In genomic region chr17:4537451-4538235, GRCh38 we compare ENCODE assay signal across 12 cellular contexts. TPM values are rescaled to one million over a fixed set of nuclear protein-coding genes. Genes with fewer than 3 reads are reported as not detected.
A peak's percentile ranks its signal among the peaks of the same experiment; 100 is the strongest.
DNase-seq lines count a peak whose midpoint lies in the region; ATAC-seq, FAIRE-seq and TF ChIP-seq lines count a peak whose summit lies in the region.
"Had no signal": no experiment of that assay in that cellular context is flagged by ENCODE, and none has a peak within 500 bp of the region (broad histone marks: within the 10 kb centered on the region; RNA-seq: fewer than 3 reads in every experiment).

No MANE protein-coding gene starts in this region.

- ATAC-seq in left cardiac atrium, result peak; percentile 1 to 15
- ATAC-seq in sciatic nerve, result peak; percentile 2
- ATAC-seq in HG03025 (IDR thresholded peaks at IDR 0.05; ENCODE audit: low FRiP score, unreplicated experiment), result no peak

- no peaks in the 10 kb centered on the region for H3K79me2 ChIP-seq in ACC112 (ENCODE audit: control insufficient read depth, insufficient read depth, low read length, unreplicated experiment)

- TF ChIP-seq CTCF in colonic mucosa (IDR thresholded peaks at IDR 0.05), result no peak

- H3K9me3 ChIP-seq in adipocyte (ENCODE audit: control insufficient read depth, low read length) (no peaks in the 10 kb centered on the region), colonic mucosa (no peaks in the 10 kb centered on the region)

- H3K36me3 ChIP-seq in ACC112 (ENCODE audit: insufficient read depth, low read length) (no peaks in the 10 kb centered on the region), adipocyte (ENCODE audit: control insufficient read depth, insufficient read depth, low read length, severe bottlenecking) (peaks cover 40% of the 10 kb centered on the region), colonic mucosa (no peaks in the 10 kb centered on the region)

- H3K4me1 ChIP-seq in ACC112 (ENCODE audit: control insufficient read depth, insufficient read depth, low read length, unreplicated experiment) (peaks cover 12% of the 10 kb centered on the region), adipocyte (ENCODE audit: control insufficient read depth, insufficient read depth, low read length) (peaks cover 20% of the 10 kb centered on the region), colonic mucosa (peaks cover 5% of the 10 kb centered on the region)

- no peak for FAIRE-seq in HTR-8/SVneo (lab: Jason Lieb, UNC)

- H2AFZ ChIP-seq in ACC112 (ENCODE audit: low read length, unreplicated experiment), result no peak overlapping the region

- H3K4me3 ChIP-seq in ACC112 (ENCODE audit: low read depth, low read length), result no peak overlapping the region
- H3K4me3 ChIP-seq in adipocyte (ENCODE audit: low read length), result no peak overlapping the region
- no peak overlapping the region for H3K4me3 ChIP-seq in colonic mucosa

- H3K27ac ChIP-seq in ACC112 (ENCODE audit: low read depth, low read length) (peak overlapping the region; percentile 46; the same call in 1 of the 2 replicates), colonic mucosa (no peak overlapping the region)

- intact Hi-C loops in left cardiac atrium (cut with DNase I), result no loop called here
- intact Hi-C loops in sciatic nerve (cut with DNase I), result no loop called here
- intact Hi-C loops in colonic mucosa (cut with DNase I), result no loop called here

- no peaks in the 10 kb centered on the region for H3K27me3 ChIP-seq in ACC112 (ENCODE audit: insufficient read depth, low read length)
- no peaks in the 10 kb centered on the region for H3K27me3 ChIP-seq in adipocyte (replicated peaks; ENCODE audit: control insufficient read depth, insufficient read depth, low read length)
- no peaks in the 10 kb centered on the region for H3K27me3 ChIP-seq in colonic mucosa

- H3K9ac ChIP-seq in adipocyte (ENCODE audit: low read length) (peak overlapping the region; percentile 55), colonic mucosa (ENCODE audit: low read depth in 2 of 2, low read length in 2 of 2) (no peak overlapping the region)

- DNase-seq in adipocyte (ENCODE audit: low read depth) (no peak), left cardiac atrium (no peak), sciatic nerve (ENCODE audit: low spot score) (no peak), colonic mucosa (no peak), LoVo (ENCODE audit: low spot score) (no peak), HTR-8/SVneo (ENCODE audit: insufficient read length, low spot score) (no peak)
- DNase-seq: DMS79, NCI-H1092 treated with DMSO at 0.1 percent for 48 hours, NCI-H524 treated with DMSO at 0.1 percent for 48 hours had no signal

RNA-seq across cellular contexts. Expression of gene MYBBP1A, which starts 17.5 kb away (rescaled TPM):
- 10 to 100 TPM; 17.6 to 34.9 TPM for total RNA-seq in left cardiac atrium
- total RNA-seq in sciatic nerve, result 45.1 TPM
- total RNA-seq in colonic mucosa, result 10 to 100 TPM; 21.4 to 58.7 TPM

RNA-seq across cellular contexts. Expression of gene GGT6, which starts 22.7 kb away (rescaled TPM):
- total RNA-seq in left cardiac atrium (not detected), sciatic nerve (not detected), colonic mucosa (100 to 1,000 TPM; 158 to 163 TPM)
- total RNA-seq: H7 had no signal

RNA-seq across cellular contexts. Expression of gene SPNS2, which starts 39.0 kb away (rescaled TPM):
- 10 to 100 TPM; 14.2 to 23.4 TPM for total RNA-seq in left cardiac atrium
- 31.6 TPM for total RNA-seq in sciatic nerve
- total RNA-seq in colonic mucosa, result 10 to 100 TPM; 13.7 to 17.4 TPM

RNA-seq across cellular contexts. Expression of gene SMTNL2, which starts 46.7 kb away (rescaled TPM):
- total RNA-seq in left cardiac atrium, result 10 to 100 TPM; 13.2 to 13.3 TPM
- total RNA-seq in sciatic nerve, result 1.6 TPM
- under 1 TPM in 1 of 2 donors, not detected in 1; 0.27 TPM for total RNA-seq in colonic mucosa

Comparison
In these comparisons a context has a peak if more than half of its experiments do, and no peak if none do; other contexts are left out.
1. RNA of gene GGT6, which starts 22.7 kb away (total RNA-seq): 158 to 163 TPM in colonic mucosa; not detected in sciatic nerve (single experiment) and not detected in left cardiac atrium; every median in the first group is over 100 times any median in the second.